8 cellular contexts compared by ENCODE assay signal in the genomic region with DNA sequence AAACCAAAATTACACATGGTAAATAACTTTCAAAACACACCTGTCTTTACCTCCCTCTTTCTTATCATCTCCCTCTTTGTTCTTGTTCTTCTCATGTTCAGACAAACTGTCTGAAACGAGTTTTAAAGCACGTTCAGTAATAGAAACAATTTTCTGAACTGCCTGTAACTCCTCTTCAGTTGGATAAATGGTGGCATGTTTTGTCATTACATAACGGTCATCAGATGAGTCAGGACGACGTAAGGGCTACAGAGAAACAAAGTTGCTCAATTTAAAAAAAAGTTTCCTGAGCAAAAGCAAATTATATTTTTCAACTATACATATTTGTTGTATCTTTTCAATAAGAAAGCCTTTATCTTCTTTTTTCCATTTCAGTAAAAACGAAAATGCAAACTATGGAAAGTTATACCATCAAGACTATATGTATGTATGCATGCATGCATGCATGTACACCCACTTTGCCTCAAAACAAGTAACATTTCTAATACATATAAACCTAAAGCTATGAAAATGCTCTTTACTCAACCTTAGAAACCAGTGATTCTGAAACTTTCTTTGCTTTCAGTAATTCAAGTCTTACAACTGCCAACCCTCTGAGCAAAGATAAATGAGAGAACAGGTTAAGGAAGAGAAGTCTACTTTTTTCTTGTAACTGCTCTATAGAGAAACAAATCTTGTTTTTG. TPM values are rescaled to one million over a fixed set of nuclear protein-coding genes. Genes with fewer than 3 reads are reported as not detected.
DNase-seq lines count a peak whose midpoint lies in the region; ATAC-seq, FAIRE-seq and TF ChIP-seq lines count a peak whose summit lies in the region.
"Had no signal": no experiment of that assay in that cellular context is flagged by ENCODE, and none has a peak within 500 bp of the region (broad histone marks: within the 10 kb centered on the region; RNA-seq: fewer than 3 reads in every experiment).

No MANE protein-coding gene starts in this region.

- DNase-seq in GM04503 (ENCODE audit: low read depth) = peak; percentile 18
- peak; percentile 95 for DNase-seq in NOMO-1 treated with DMSO at 0.1 percent for 48 hours (lab: John Stamatoyannopoulos, UW; ENCODE audit: unreplicated experiment)
- peak; percentile 73 for DNase-seq in bronchial epithelial cell (ENCODE audit: low read depth)
- DNase-seq in sciatic nerve (ENCODE audit: low spot score) = no peak
- DNase-seq in HT-29 (ENCODE audit: low spot score) = no peak
- DNase-seq: activated CD4-positive, alpha-beta T cell treated with anti-CD3 and anti-CD28 coated beads for 48 hours had no signal

- H3K27me3 ChIP-seq in bronchial epithelial cell (ENCODE audit: control insufficient read depth, insufficient read depth, low read length) = no peaks in the 10 kb centered on the region

- FAIRE-seq in bronchial epithelial cell (lab: Jason Lieb, UNC) = no peak

- ATAC-seq in sciatic nerve (peak; percentile 79), HG02981 (IDR thresholded peaks at IDR 0.05; ENCODE audit: unreplicated experiment) (no peak), GM19452 (IDR thresholded peaks at IDR 0.05; ENCODE audit: unreplicated experiment) (no peak)

- H3K36me3 ChIP-seq in bronchial epithelial cell (ENCODE audit: control insufficient read depth, insufficient read depth, low read length) = peaks cover 8% of the 10 kb centered on the region

- no peak for TF ChIP-seq CTCF in bronchial epithelial cell (IDR thresholded peaks at IDR 0.05; ENCODE audit: insufficient read depth, low read length, severe bottlenecking)

- intact Hi-C loops in sciatic nerve (cut with DNase I) = no loop called here

- no peak overlapping the region for H3K4me3 ChIP-seq in bronchial epithelial cell (ENCODE audit: low read depth, low read length)

RNA-seq across cellular contexts. Expression of gene ZFR, which starts 56.0 kb away (rescaled TPM):
- total RNA-seq in bronchial epithelial cell (65.0 and 81.3 TPM in 2 replicates), sciatic nerve (78.4 TPM)
- total RNA-seq in HT-29 (2014; rRNA removed; shearing (Covaris generic)) = 61.0 and 74.6 TPM in 2 replicates

Comparison
In these comparisons a context has a peak if more than half of its experiments do, and no peak if none do; other contexts are left out.
1. DNase-seq: peak in GM04503 (single experiment), NOMO-1 treated with DMSO at 0.1 percent for 48 hours (single experiment) and bronchial epithelial cell (single experiment); none in sciatic nerve (single experiment) and HT-29 (single experiment).